Comparison of ENCODE assay signal across 16 cellular contexts in genomic region chr1:243979396-243979795, GRCh38.
"Had no signal": no experiment of that assay in that cellular context is flagged by ENCODE, and none has a peak within 500 bp of the region (broad histone marks: within the 10 kb centered on the region; RNA-seq: fewer than 3 reads in every experiment).

No MANE protein-coding gene starts in this region.

- DNase-seq: activated CD4-positive, alpha-beta T cell treated with anti-CD3 and anti-CD28 coated beads, Interleukin-2, amount 50 U/mL, for 1 hour; activated naive CD4-positive, alpha-beta T cell treated with anti-CD3 and anti-CD28 coated beads, Interleukin-2, amount 50 U/mL, for 16 hours; activated T-cell treated with anti-CD3 and anti-CD28 coated beads for 4 hours; cortex of kidney; effector memory CD4-positive, alpha-beta T cell; occipital lobe; psoas muscle; sigmoid colon; stimulated activated CD4-positive, alpha-beta T cell treated with anti-CD3 and anti-CD28 coated beads, Interleukin-2, amount 100 ng/mL, for 24 hours; stomach had no signal

- H3K4me3 ChIP-seq: psoas muscle, sigmoid colon, stomach, thoracic aorta had no signal

- H3K4me1 ChIP-seq: psoas muscle, sigmoid colon, stomach had no signal

- H3K27me3 ChIP-seq: stomach had no signal

- H3K4me1 Mint-ChIP-seq: brain; central memory CD8-positive, alpha-beta T cell had no signal

- H3K9me3 Mint-ChIP-seq: activated T-helper 2 cell treated with anti-CD3 and anti-CD28 coated beads, Interferon-gamma antibody, Interleukin-2, Interleukin-4, amounts not matched to agents 10 μg/mL and 5 μg/mL and 100 μg/mL, durations not matched to agents 14 hours and 24 hours and 36 hours; central memory CD8-positive, alpha-beta T cell; natural killer cell treated with Interleukin-12 subunit alpha and Interleukin-12 subunit beta and Interleukin-15 and Interleukin-18, amount 100 ng/mL, for 72 hours had no signal

- H3K36me3 ChIP-seq: sigmoid colon, stomach, thoracic aorta had no signal

- H3K27ac ChIP-seq: epithelial cell of prostate, psoas muscle, sigmoid colon, stomach, thoracic aorta had no signal

- ATAC-seq: natural killer cell treated with Interleukin-12 subunit alpha and Interleukin-12 subunit beta and Interleukin-15 and Interleukin-18, amount 100 ng/mL, for 72 hours had no signal

- H3K9me3 ChIP-seq: psoas muscle, sigmoid colon, stomach, thoracic aorta had no signal

- H3K4me3 Mint-ChIP-seq: brain; central memory CD8-positive, alpha-beta T cell; natural killer cell treated with Interleukin-12 subunit alpha and Interleukin-12 subunit beta and Interleukin-15 and Interleukin-18, amount 100 ng/mL, for 72 hours had no signal

- H3K36me3 Mint-ChIP-seq: brain; natural killer cell treated with Interleukin-12 subunit alpha and Interleukin-12 subunit beta and Interleukin-15 and Interleukin-18, amount 100 ng/mL, for 72 hours had no signal

- H3K27ac Mint-ChIP-seq: activated T-helper 2 cell treated with anti-CD3 and anti-CD28 coated beads, Interferon-gamma antibody, Interleukin-2, Interleukin-4, amounts not matched to agents 10 μg/mL and 5 μg/mL and 100 μg/mL, durations not matched to agents 14 hours and 24 hours and 36 hours; natural killer cell treated with Interleukin-12 subunit alpha and Interleukin-12 subunit beta and Interleukin-15 and Interleukin-18, amount 100 ng/mL, for 72 hours had no signal
